Comparison of ENCODE assay signal across 9 cellular contexts in the genomic region with DNA sequence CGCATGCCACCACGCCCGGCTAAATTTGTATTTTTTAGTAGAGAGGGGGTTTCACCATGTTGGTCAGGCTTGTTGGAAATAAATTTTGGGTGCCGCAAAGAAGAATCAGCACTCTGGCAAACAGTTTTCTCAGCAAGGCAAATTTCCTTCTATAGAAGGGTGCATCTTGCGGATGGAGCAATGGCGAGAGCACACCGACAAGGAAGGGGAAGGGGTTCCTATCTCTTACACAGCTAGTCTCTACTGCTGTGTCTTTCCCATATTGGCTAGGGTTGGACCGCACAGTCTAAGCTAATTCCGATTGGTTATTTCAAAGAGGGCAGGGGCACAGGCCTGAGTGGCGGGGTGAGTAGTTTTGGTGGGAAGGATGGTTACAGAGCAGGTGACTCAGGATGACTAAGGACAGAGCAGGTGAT. TPM values are rescaled to one million over a fixed set of nuclear protein-coding genes. Genes with fewer than 3 reads are reported as not detected.
DNase-seq lines count a peak whose midpoint lies in the region; ATAC-seq and TF ChIP-seq lines count a peak whose summit lies in the region.
"Had no signal": no experiment of that assay in that cellular context is flagged by ENCODE, and none has a peak within 500 bp of the region (broad histone marks: within the 10 kb centered on the region; RNA-seq: fewer than 3 reads in every experiment).

No MANE protein-coding gene starts in this region.

- H3K27ac ChIP-seq in substantia nigra (ENCODE audit: low read depth, low read length, poor library complexity, severe bottlenecking) = peak overlapping the region; percentile 94

- peak overlapping the region; percentile 91 for H3K4me3 Mint-ChIP-seq in activated CD4-positive, alpha-beta T cell treated with anti-CD3 and anti-CD28 coated beads, Interleukin-2, amount 10 ng/mL, durations not matched to agents 24 days and 14 days
- H3K4me3 Mint-ChIP-seq in activated CD8-positive, alpha-beta T cell treated with anti-CD3 and anti-CD28 coated beads for 36 hours = peak overlapping the region; percentile 87
- peak overlapping the region; percentile 98 to 100 (median 99) for H3K4me3 Mint-ChIP-seq in immature natural killer cell

- no peak for ATAC-seq in activated CD8-positive, alpha-beta T cell treated with anti-CD3 and anti-CD28 coated beads for 36 hours

- H3K27me3 Mint-ChIP-seq in activated CD4-positive, alpha-beta T cell treated with anti-CD3 and anti-CD28 coated beads, Interleukin-2, amount 10 ng/mL, durations not matched to agents 24 days and 14 days = no peaks in the 10 kb centered on the region
- H3K27me3 Mint-ChIP-seq in activated CD8-positive, alpha-beta T cell treated with anti-CD3 and anti-CD28 coated beads for 36 hours = no peaks in the 10 kb centered on the region
- H3K27me3 Mint-ChIP-seq in immature natural killer cell (ENCODE audit: low read depth in 3 of 3) = peaks cover 7 to 13% (median 8%) of the 10 kb centered on the region in 3 donors

- no peak for DNase-seq in activated CD4-positive, alpha-beta T cell treated with anti-CD3 and anti-CD28 coated beads, Interleukin-2, amount 10 ng/mL, durations not matched to agents 24 days and 14 days
- DNase-seq in activated CD4-positive, alpha-beta T cell treated with anti-CD3 and anti-CD28 coated beads for 1 hour = no peak
- DNase-seq in activated CD8-positive, alpha-beta T cell treated with anti-CD3 and anti-CD28 coated beads for 36 hours = peak; percentile 42
- DNase-seq in immature natural killer cell = no peak
- DNase-seq in substantia nigra (lab: John Stamatoyannopoulos, UW) = no peak
- no peak for DNase-seq in AG20443 (ENCODE audit: low spot score)
- no peak for DNase-seq in NCI-H1105 treated with DMSO at 0.1 percent for 48 hours (lab: John Stamatoyannopoulos, UW)
- DNase-seq in mucosa of gallbladder (ENCODE audit: low spot score) = no peak

- POLR2A ChIA-PET in activated CD8-positive, alpha-beta T cell treated with anti-CD3 and anti-CD28 coated beads for 36 hours (lab: Charles Lee) = interaction anchor here (1.0 to 2.4 kb wide), 11 partner anchors 9 to 118 kb away, joined by 4 to 13 read pairs (median 6); a partner anchor contains a TSS

- H3K9me3 Mint-ChIP-seq in activated CD4-positive, alpha-beta T cell treated with anti-CD3 and anti-CD28 coated beads, Interleukin-2, amount 10 ng/mL, durations not matched to agents 24 days and 14 days = no peaks in the 10 kb centered on the region
- H3K9me3 Mint-ChIP-seq in activated CD8-positive, alpha-beta T cell treated with anti-CD3 and anti-CD28 coated beads for 36 hours = peaks cover 4% of the 10 kb centered on the region
- no peaks in the 10 kb centered on the region for H3K9me3 Mint-ChIP-seq in immature natural killer cell

- CTCF ChIA-PET in activated CD8-positive, alpha-beta T cell treated with anti-CD3 and anti-CD28 coated beads for 36 hours (lab: Charles Lee) = interaction anchor here (0.7 to 3.2 kb wide), 8 partner anchors 9 to 208 kb away, joined by 3 to 41 read pairs (median 4); no protein-coding TSS in a partner anchor

- H3K27ac Mint-ChIP-seq in activated CD4-positive, alpha-beta T cell treated with anti-CD3 and anti-CD28 coated beads, Interleukin-2, amount 10 ng/mL, durations not matched to agents 24 days and 14 days = peak overlapping the region; percentile 95
- peak overlapping the region; percentile 92 for H3K27ac Mint-ChIP-seq in activated CD8-positive, alpha-beta T cell treated with anti-CD3 and anti-CD28 coated beads for 36 hours
- H3K27ac Mint-ChIP-seq in immature natural killer cell = peak overlapping the region; percentile 20 to 99 (median 84)

- intact Hi-C loops in activated CD4-positive, alpha-beta T cell treated with anti-CD3 and anti-CD28 coated beads, Interleukin-2, amount 10 ng/mL, durations not matched to agents 24 days and 14 days (cut with micrococcal nuclease) = loop anchor here (2.0 to 5.0 kb wide), 2 partner anchors 117 to 1904 kb away; a partner anchor contains a TSS
- intact Hi-C loops in activated CD8-positive, alpha-beta T cell treated with anti-CD3 and anti-CD28 coated beads for 36 hours (cut with micrococcal nuclease) = no loop called here

- H3K36me3 Mint-ChIP-seq in activated CD4-positive, alpha-beta T cell treated with anti-CD3 and anti-CD28 coated beads, Interleukin-2, amount 10 ng/mL, durations not matched to agents 24 days and 14 days (ENCODE audit: low read depth) = peaks cover 8% of the 10 kb centered on the region
- H3K36me3 Mint-ChIP-seq in activated CD8-positive, alpha-beta T cell treated with anti-CD3 and anti-CD28 coated beads for 36 hours (ENCODE audit: low read depth) = peaks cover 23% of the 10 kb centered on the region
- H3K36me3 Mint-ChIP-seq in immature natural killer cell = no peaks in the 10 kb centered on the region

- H3K4me1 Mint-ChIP-seq in activated CD4-positive, alpha-beta T cell treated with anti-CD3 and anti-CD28 coated beads, Interleukin-2, amount 10 ng/mL, durations not matched to agents 24 days and 14 days = peaks cover 35% of the 10 kb centered on the region
- peaks cover 40% of the 10 kb centered on the region for H3K4me1 Mint-ChIP-seq in activated CD8-positive, alpha-beta T cell treated with anti-CD3 and anti-CD28 coated beads for 36 hours (ENCODE audit: low read depth)
- H3K4me1 Mint-ChIP-seq in immature natural killer cell = peaks cover 46 to 64% of the 10 kb centered on the region in 2 donors

- TF ChIP-seq CTCF in activated CD8-positive, alpha-beta T cell treated with anti-CD3 and anti-CD28 coated beads for 36 hours (IDR thresholded peaks at IDR 0.05) = no peak

RNA-seq across cellular contexts. Expression of a gene that starts 0.7 kb away (rescaled TPM):
- 85.4 and 92.3 TPM in 2 replicates for total RNA-seq in activated CD4-positive, alpha-beta T cell treated with anti-CD3 and anti-CD28 coated beads, Interleukin-2, amount 10 ng/mL, durations not matched to agents 24 days and 14 days
- total RNA-seq in activated CD8-positive, alpha-beta T cell treated with anti-CD3 and anti-CD28 coated beads for 36 hours = 10 to 100 TPM; 87.6 to 95.3 TPM
- polyA plus RNA-seq in immature natural killer cell = 10 to 100 TPM; 31.0 to 52.7 (median 41.0) TPM
- total RNA-seq in mucosa of gallbladder = 58.8 TPM

RNA-seq across cellular contexts. Expression of a gene that starts 30.3 kb away (rescaled TPM):
- 1.8 and 2.0 TPM in 2 replicates for total RNA-seq in activated CD4-positive, alpha-beta T cell treated with anti-CD3 and anti-CD28 coated beads, Interleukin-2, amount 10 ng/mL, durations not matched to agents 24 days and 14 days
- 1 to 10 TPM; 2.9 to 3.0 TPM for total RNA-seq in activated CD8-positive, alpha-beta T cell treated with anti-CD3 and anti-CD28 coated beads for 36 hours
- polyA plus RNA-seq in immature natural killer cell = not detected
- total RNA-seq in mucosa of gallbladder = 11.9 TPM

RNA-seq across cellular contexts. Expression of a gene that starts 53.0 kb away (rescaled TPM):
- total RNA-seq in activated CD4-positive, alpha-beta T cell treated with anti-CD3 and anti-CD28 coated beads, Interleukin-2, amount 10 ng/mL, durations not matched to agents 24 days and 14 days = not detected in 2 replicates
- not detected for total RNA-seq in activated CD8-positive, alpha-beta T cell treated with anti-CD3 and anti-CD28 coated beads for 36 hours
- 1 to 10 TPM in 2 of 3 donors, not detected in 1; 1.6 to 1.8 TPM for polyA plus RNA-seq in immature natural killer cell
- 1.3 TPM for total RNA-seq in mucosa of gallbladder
- total RNA-seq: dermis microvascular lymphatic vessel endothelial cell had no signal
